21 cellular contexts compared by ENCODE assay signal in the genomic region with DNA sequence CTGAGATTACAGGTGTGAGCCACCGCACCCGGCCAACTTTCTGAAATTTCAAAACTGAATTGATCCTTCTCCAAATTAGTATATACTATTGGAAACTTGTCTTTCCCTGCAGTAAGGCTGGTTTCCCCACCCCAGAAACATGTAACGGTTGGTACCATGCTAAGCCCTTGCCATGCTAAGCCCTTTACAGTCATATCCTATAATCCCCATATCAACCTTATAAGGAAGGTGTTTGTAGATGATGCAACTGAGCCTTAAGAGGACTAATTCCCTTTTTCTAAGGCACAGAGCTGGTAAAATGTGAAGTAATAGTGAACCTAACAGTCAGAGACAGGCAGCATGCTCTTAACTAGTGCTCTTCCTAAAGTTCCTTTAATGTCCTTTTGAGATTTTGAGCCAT.
"Had no signal": no experiment of that assay in that cellular context is flagged by ENCODE, and none has a peak within 500 bp of the region (broad histone marks: within the 10 kb centered on the region; RNA-seq: fewer than 3 reads in every experiment).

No MANE protein-coding gene starts in this region.

- H3K4me3 ChIP-seq: SJCRH30 had no signal

- ATAC-seq: activated CD8-positive, alpha-beta T cell treated with anti-CD3 and anti-CD28 coated beads for 36 hours; T-helper 17 cell had no signal

- H3K9me3 ChIP-seq: SJCRH30, SK-N-SH had no signal

- H3K36me3 ChIP-seq: SJCRH30 had no signal

- H3K27me3 ChIP-seq: SJCRH30 had no signal

- DNase-seq: activated CD4-positive, alpha-beta T cell treated with anti-CD3 and anti-CD28 coated beads for 4 hours; activated CD8-positive, alpha-beta memory T cell treated with anti-CD3 and anti-CD28 coated beads, Interleukin-2, amount 50 U/mL, for 4 hours; activated CD8-positive, alpha-beta T cell treated with anti-CD3 and anti-CD28 coated beads for 36 hours; activated gamma-delta T cell treated with Interleukin-2 at 50 U/mL for 16 hours; activated naive CD4-positive, alpha-beta T cell treated with anti-CD3 and anti-CD28 coated beads, Interleukin-2, amount 10 ng/mL, durations not matched to agents 7 days and 5 days; activated naive CD8-positive, alpha-beta T cell treated with anti-CD3 and anti-CD28 coated beads for 36 hours; activated T-cell treated with anti-CD3 and anti-CD28 coated beads, Interleukin-2, amount 50 U/mL, for 72 hours; cerebellar nuclear complex; NCI-H1048; NCI-H146; NCI-H187 treated with DMSO at 0.1 percent for 48 hours; NCI-H2081 treated with DMSO at 0.1 percent for 48 hours; NCI-H2227 treated with DMSO at 0.1 percent for 48 hours; NCI-H526; NCI-H774; NK-92 treated with Interleukin-12 subunit alpha and Interleukin-12 subunit beta, amount 100 ng/mL, for 24 hours; SJCRH30; SK-N-SH; T-helper 17 cell; T-helper 9 cell had no signal

- H3K27ac ChIP-seq: KMS-11, SJCRH30 had no signal
